In the genomic region with DNA sequence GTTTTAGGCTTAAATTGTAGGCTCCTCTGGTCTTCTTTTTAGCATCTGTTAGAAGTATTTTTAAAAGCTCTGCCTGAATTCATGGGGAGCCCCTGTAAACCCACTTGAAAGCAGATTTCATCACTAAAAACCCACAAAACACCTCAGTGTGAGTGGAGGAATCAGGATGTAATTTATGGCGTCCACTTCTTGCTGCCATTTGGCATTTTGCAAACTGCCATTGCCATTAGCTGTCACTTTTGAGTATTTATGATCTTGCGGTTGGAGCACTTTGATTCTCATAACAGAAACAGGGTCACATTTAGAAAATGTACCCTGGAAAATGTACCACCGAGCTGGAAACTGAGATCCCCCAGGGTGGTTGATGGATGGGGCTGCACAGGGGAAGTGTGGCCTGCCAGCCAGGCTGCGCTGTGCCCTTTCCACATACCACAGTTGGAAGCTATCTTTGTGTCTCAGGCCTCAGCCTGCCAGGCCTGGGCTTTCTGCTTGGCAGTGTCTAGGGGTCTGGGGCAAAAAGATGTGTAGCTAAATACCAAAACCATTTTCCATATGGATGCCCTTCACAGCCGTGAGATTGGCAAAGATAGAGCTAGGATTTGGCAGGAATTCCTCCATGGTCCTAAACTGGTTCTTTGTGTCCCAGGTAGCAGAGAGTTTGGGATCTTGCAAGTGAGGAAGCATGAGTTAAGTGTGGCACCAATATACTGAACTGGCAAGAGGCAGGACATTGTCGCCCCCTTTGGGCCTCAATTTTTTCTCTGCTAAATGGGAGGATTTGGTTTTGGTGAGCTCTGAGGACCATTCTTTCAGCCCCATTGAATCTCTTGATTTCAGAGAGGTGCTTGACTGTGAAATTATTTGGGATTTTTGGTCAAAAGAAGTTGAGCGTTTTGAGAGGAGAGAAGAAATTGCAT, we compare ENCODE assay signal across 1 cellular context.
TF ChIP-seq lines count a peak whose summit lies in the region.

No MANE protein-coding gene starts in this region.

TF ChIP-seq in HCT116, 20 proteins besides CTCF, POLR2A, EP300 and RAD21:
- no peak for TF ChIP-seq REST (IDR thresholded peaks at IDR 0.05; ENCODE audit: low read depth)
- no peak for TF ChIP-seq JUND (IDR thresholded peaks at IDR 0.05)
- no peak for TF ChIP-seq CEBPB (IDR thresholded peaks at IDR 0.05; ENCODE audit: low read depth)
- TF ChIP-seq SP1 (IDR thresholded peaks at IDR 0.05; ENCODE audit: low read depth), result no peak
- no peak for TF ChIP-seq TCF7L2 (IDR thresholded peaks at IDR 0.05; ENCODE audit: borderline replicate concordance, extremely low read depth, insufficient read depth, insufficient read length)
- TF ChIP-seq EZH2phosphoT487 (IDR thresholded peaks at IDR 0.05; ENCODE audit: borderline replicate concordance), result no peak
- no peak for TF ChIP-seq SRF (IDR thresholded peaks at IDR 0.05; ENCODE audit: low read depth)
- TF ChIP-seq, protein P1, sequence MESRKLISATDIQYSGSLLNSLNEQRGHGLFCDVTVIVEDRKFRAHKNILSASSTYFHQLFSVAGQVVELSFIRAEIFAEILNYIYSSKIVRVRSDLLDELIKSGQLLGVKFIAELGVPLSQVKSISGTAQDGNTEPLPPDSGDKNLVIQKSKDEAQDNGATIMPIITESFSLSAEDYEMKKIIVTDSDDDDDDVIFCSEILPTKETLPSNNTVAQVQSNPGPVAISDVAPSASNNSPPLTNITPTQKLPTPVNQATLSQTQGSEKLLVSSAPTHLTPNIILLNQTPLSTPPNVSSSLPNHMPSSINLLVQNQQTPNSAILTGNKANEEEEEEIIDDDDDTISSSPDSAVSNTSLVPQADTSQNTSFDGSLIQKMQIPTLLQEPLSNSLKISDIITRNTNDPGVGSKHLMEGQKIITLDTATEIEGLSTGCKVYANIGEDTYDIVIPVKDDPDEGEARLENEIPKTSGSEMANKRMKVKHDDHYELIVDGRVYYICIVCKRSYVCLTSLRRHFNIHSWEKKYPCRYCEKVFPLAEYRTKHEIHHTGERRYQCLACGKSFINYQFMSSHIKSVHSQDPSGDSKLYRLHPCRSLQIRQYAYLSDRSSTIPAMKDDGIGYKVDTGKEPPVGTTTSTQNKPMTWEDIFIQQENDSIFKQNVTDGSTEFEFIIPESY (IDR thresholded peaks at IDR 0.05; ENCODE audit: extremely low read depth, insufficient replicate concordance, low read length), result no peak
- no peak for TF ChIP-seq CBX3 (IDR thresholded peaks at IDR 0.05; ENCODE audit: low read depth)
- no peak for TF ChIP-seq SIN3A (IDR thresholded peaks at IDR 0.05; ENCODE audit: low read depth)
- TF ChIP-seq EZH2 (IDR thresholded peaks at IDR 0.05), result no peak
- no peak for TF ChIP-seq ZFX (IDR thresholded peaks at IDR 0.05)
- no peak for TF ChIP-seq ZNF274 (IDR thresholded peaks at IDR 0.05; ENCODE audit: low read depth, low read length)
- TF ChIP-seq, protein P2, sequence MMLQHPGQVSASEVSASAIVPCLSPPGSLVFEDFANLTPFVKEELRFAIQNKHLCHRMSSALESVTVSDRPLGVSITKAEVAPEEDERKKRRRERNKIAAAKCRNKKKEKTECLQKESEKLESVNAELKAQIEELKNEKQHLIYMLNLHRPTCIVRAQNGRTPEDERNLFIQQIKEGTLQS (IDR thresholded peaks at IDR 0.05), result no peak
- no peak for TF ChIP-seq EGR1 (IDR thresholded peaks at IDR 0.05; ENCODE audit: low read depth)
- no peak for TF ChIP-seq POLR2AphosphoS5 (IDR thresholded peaks at IDR 0.05; ENCODE audit: low read depth, low read length)
- no peak for TF ChIP-seq YY1 (IDR thresholded peaks at IDR 0.05; ENCODE audit: extremely low read depth, insufficient replicate concordance, low read depth, low read length)
- TF ChIP-seq ELF1 (IDR thresholded peaks at IDR 0.05; ENCODE audit: borderline replicate concordance, low read depth), result no peak
- TF ChIP-seq, protein P3, sequence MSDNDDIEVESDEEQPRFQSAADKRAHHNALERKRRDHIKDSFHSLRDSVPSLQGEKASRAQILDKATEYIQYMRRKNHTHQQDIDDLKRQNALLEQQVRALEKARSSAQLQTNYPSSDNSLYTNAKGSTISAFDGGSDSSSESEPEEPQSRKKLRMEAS (IDR thresholded peaks at IDR 0.05), result no peak
- no peak for TF ChIP-seq FOSL1 (IDR thresholded peaks at IDR 0.05; ENCODE audit: low read depth)
